In genomic region chr3:7289113-7289512, GRCh38 we compare ENCODE assay signal across 23 cellular contexts.
"Had no signal": no experiment of that assay in that cellular context is flagged by ENCODE, and none has a peak within 500 bp of the region (broad histone marks: within the 10 kb centered on the region; RNA-seq: fewer than 3 reads in every experiment).

No MANE protein-coding gene starts in this region.

- H3K4me3 ChIP-seq: SJSA1, SK-N-MC had no signal

- H3K27ac ChIP-seq: RWPE1, SJSA1, SK-N-MC had no signal

- DNase-seq: IMR-90, Karpas-422, KG1, MM.1S, NCI-H1092 treated with DMSO at 0.1 percent for 48 hours, NCI-H1436, NCI-H187, NCI-H2029, NCI-H2081 treated with DMSO at 0.1 percent for 48 hours, NCI-H2171, NCI-H226, NCI-H446, NCI-H510A, NCI-H524 treated with DMSO at 0.1 percent for 48 hours, NCI-H69, NCI-H774, PC-3, SIG-M5 had no signal

- H3K9me3 ChIP-seq: SJSA1 had no signal

- H3K36me3 ChIP-seq: SJSA1 had no signal

- FAIRE-seq: HepG2 had no signal

- ATAC-seq: HepG2, Panc1, PC-3 had no signal

- H3K4me1 ChIP-seq: SJSA1 had no signal

- H3K27me3 ChIP-seq: SJSA1 had no signal
